8 cellular contexts compared by ENCODE assay signal in the genomic region with DNA sequence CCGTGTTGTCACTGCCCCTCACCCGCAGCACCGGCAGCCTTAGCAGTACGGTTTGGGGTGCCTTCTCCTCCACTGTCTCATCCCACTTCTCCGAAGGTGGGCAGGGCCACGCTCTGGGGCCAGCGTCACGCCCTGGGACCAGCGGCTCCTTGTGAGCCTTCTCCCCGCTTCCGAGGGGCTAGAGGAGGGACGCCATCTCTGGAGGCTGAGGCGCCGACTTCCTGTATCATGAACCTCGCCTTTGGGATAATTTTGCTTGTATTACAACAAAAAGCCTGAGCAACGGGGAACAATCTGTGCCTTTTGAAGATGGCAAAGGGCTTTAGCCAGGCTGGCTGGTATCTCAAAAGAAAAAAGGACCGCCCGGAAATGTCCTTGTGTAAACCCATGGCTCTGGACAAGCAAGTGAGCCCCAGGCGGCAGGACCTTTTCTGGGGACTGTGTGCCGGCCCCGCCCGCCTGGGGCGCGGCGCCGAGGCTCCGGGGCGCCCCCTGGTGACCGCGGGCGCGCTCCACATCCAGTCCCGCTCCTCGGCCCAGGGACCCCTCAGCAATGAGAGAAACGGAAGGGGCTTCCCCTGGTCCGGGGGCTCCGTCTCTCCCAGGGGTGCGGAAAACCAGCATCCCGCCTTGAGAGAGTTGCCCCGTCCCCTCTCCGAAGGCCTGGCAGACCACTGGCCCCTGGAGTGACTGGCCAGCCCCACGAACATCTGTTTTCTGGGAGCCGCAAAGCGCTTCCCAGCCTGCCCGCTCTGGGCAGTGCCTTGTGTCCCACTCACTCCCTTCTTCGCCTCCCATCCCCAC. TPM values are rescaled to one million over a fixed set of nuclear protein-coding genes. Genes with fewer than 3 reads are reported as not detected.
DNase-seq lines count a peak whose midpoint lies in the region; ATAC-seq and TF ChIP-seq lines count a peak whose summit lies in the region.

No MANE protein-coding gene starts in this region.

- no TSS peak for BruUV-seq in OCI-LY7 (replicated peaks; lab: Mats Ljungman, UMichigan)

- TF ChIP-seq POLR2A in stomach (IDR thresholded peaks at IDR 0.05) = no peak

- peak overlapping the region; percentile 78 for H3K4me2 ChIP-seq in OCI-LY7 (ENCODE audit: low read length)

- H2AFZ ChIP-seq in OCI-LY7 (ENCODE audit: low read length) = peak overlapping the region; percentile 99

- H3K4me1 Mint-ChIP-seq in naive B cell = peaks cover 12 to 27% (median 26%) of the 10 kb centered on the region in 3 donors

- no peaks in the 10 kb centered on the region for H3K79me2 ChIP-seq in OCI-LY7 (ENCODE audit: insufficient read depth, low read depth, low read length)

- H3K4me1 ChIP-seq in OCI-LY7 (ENCODE audit: insufficient read depth, low read length, poor library complexity, severe bottlenecking) (peaks cover 18% of the 10 kb centered on the region), stomach (peaks cover 61 to 72% (median 65%) of the 10 kb centered on the region in 4 donors)

- H3K36me3 Mint-ChIP-seq in naive B cell = no peaks in the 10 kb centered on the region

- H4K20me1 ChIP-seq in OCI-LY7 (ENCODE audit: insufficient read depth, low read length) = no peaks in the 10 kb centered on the region

- H3K9me2 ChIP-seq in OCI-LY7 (ENCODE audit: insufficient read depth, low read length) = no peaks in the 10 kb centered on the region

- ATAC-seq in GM18868 (IDR thresholded peaks at IDR 0.05; ENCODE audit: unreplicated experiment) (peak; percentile 56), HG03064 (IDR thresholded peaks at IDR 0.05; ENCODE audit: low read depth, unreplicated experiment) (peak; percentile 49), naive B cell (ENCODE audit: low read depth in 2 of 2) (peak; percentile 87 to 89)

- TF ChIP-seq CTCF in OCI-LY7 (conservative IDR thresholded peaks at IDR 0.05; ENCODE audit: low read length) = peak; percentile 92
- TF ChIP-seq CTCF in stomach (IDR thresholded peaks at IDR 0.05) = peak in 5 of 7 experiments; percentile 61 to 99 (median 94)

- peak overlapping the region in 3 of 6 donors; percentile 53 to 76 (median 56) for H3K27ac Mint-ChIP-seq in naive B cell

- H3K9me3 ChIP-seq in OCI-LY7 (ENCODE audit: low read length) (no peaks in the 10 kb centered on the region), stomach (no peaks in the 10 kb centered on the region)

- CTCF ChIA-PET in OCI-LY7 (lab: Charles Lee; ENCODE audit: unreplicated experiment) = no interaction called here

- H3K27me3 Mint-ChIP-seq in naive B cell = peaks cover 0 to 13% (median 4%) of the 10 kb centered on the region in 3 donors

- no peaks in the 10 kb centered on the region for H3K9me3 Mint-ChIP-seq in naive B cell

- H3K4me3 ChIP-seq in OCI-LY7 (ENCODE audit: low read depth, low read length, poor library complexity, severe bottlenecking) = peak overlapping the region; percentile 65
- peak overlapping the region; percentile 43 to 73 (median 58) for H3K4me3 ChIP-seq in stomach

- 2 to 5% (median 4%) methylated on average over 24 to 46 of the region's 46 CpGs for WGBS in stomach, 5 donors

- no peak for TF ChIP-seq EP300 in stomach (IDR thresholded peaks at IDR 0.05)

- H3K27ac ChIP-seq in OCI-LY7 (ENCODE audit: low read depth, low read length, poor library complexity, severe bottlenecking) (peak overlapping the region; percentile 3), stomach (peak overlapping the region; percentile 78 to 92 (median 89))

- DNase-seq in AG20443 (ENCODE audit: low spot score) (peak; percentile 91), OCI-LY7 (ENCODE audit: low spot score) (peak; percentile 80), activated T-helper 1 cell treated with Interleukin-2 at 50 U/mL for 16 hours (ENCODE audit: low read depth) (peak; percentile 51), fibroblast of gingiva (ENCODE audit: low read depth) (peak; percentile 56), naive B cell (peak; percentile 73), stomach (peak; percentile 82)

- H3K36me3 ChIP-seq in OCI-LY7 (ENCODE audit: insufficient read depth, low read length) (no peaks in the 10 kb centered on the region), stomach (peaks cover 9 to 46% (median 42%) of the 10 kb centered on the region in 4 donors)

- H3K4me3 Mint-ChIP-seq in naive B cell = peak overlapping the region; percentile 57 to 89 (median 78)

- POLR2A ChIA-PET in OCI-LY7 (lab: Charles Lee) = interaction anchor here (0.6 to 1.9 kb wide), 2 partner anchors 11 kb away, joined by 3 to 9 read pairs; no protein-coding TSS in a partner anchor

- H3K27me3 ChIP-seq in stomach = no peaks in the 10 kb centered on the region

- intact Hi-C loops in OCI-LY7 (cut with micrococcal nuclease; ENCODE audit: unreplicated experiment) = loop anchor here (1.0 kb wide), 1 partner anchor 43 kb away; no protein-coding TSS in a partner anchor
- intact Hi-C loops in stomach (cut with DNase I; ENCODE audit: low total_unique reads) = no loop called here

RNA-seq across cellular contexts. Expression of a gene that starts 3.8 kb away (rescaled TPM):
- total RNA-seq in OCI-LY7 (2014; rRNA removed; shearing (Covaris generic)) = 0.08 and 0.09 TPM in 2 replicates
- not detected in 2 replicates for total RNA-seq in OCI-LY7 (2022)
- polyA plus RNA-seq in naive B cell (ENCODE audit: low read depth in 6 of 6) = not detected
- 10 to 100 TPM in 4 of 5 donors, 1 to 10 TPM in 1; 9.8 to 72.9 (median 29.0) TPM for total RNA-seq in stomach
- polyA plus RNA-seq in stomach = 10 to 100 TPM; 24.4 to 65.1 (median 42.0) TPM

RNA-seq across cellular contexts. Expression of a gene that starts 15.2 kb away (rescaled TPM):
- total RNA-seq in OCI-LY7 (2014; rRNA removed; shearing (Covaris generic)) = 1.9 and 2.6 TPM in 2 replicates
- total RNA-seq in OCI-LY7 (2022) (2.7 and 5.3 TPM in 2 replicates), stomach (10 to 100 TPM in 4 of 5 donors, 1 to 10 TPM in 1; 7.8 to 74.5 (median 22.7) TPM)
- polyA plus RNA-seq in naive B cell (ENCODE audit: low read depth in 6 of 6) (under 1 TPM in 4 of 6 donors, not detected in 2; 0.06 to 0.60 (median 0.27) TPM), stomach (10 to 100 TPM in 2 of 3 donors, 1 to 10 TPM in 1; 7.8 to 13.7 (median 10.4) TPM)

RNA-seq across cellular contexts. Expression of a gene that starts 25.9 kb away (rescaled TPM):
- total RNA-seq in OCI-LY7 (2014; rRNA removed; shearing (Covaris generic)) = 46.6 and 50.6 TPM in 2 replicates
- total RNA-seq in OCI-LY7 (2022) = 33.3 and 36.6 TPM in 2 replicates
- 10 to 100 TPM; 52.9 to 73.2 (median 61.9) TPM for polyA plus RNA-seq in naive B cell (ENCODE audit: low read depth in 6 of 6)
- 10 to 100 TPM in 3 of 5 donors, 1 to 10 TPM in 1, under 1 TPM in 1; 0.58 to 39.8 (median 13.4) TPM for total RNA-seq in stomach
- polyA plus RNA-seq in stomach = 10 to 100 TPM; 12.1 to 23.5 (median 20.2) TPM

Comparison
In these comparisons a context has a peak if more than half of its experiments do, and no peak if none do; other contexts are left out.
1. Peak in every context shown above with its lines: DNase-seq, ATAC-seq, H3K4me3 ChIP-seq and H3K27ac ChIP-seq.
2. RNA of a gene that starts 3.8 kb away (total RNA-seq): 9.8 to 72.9 TPM in stomach; 0.08 to 0.09 TPM in OCI-LY7; every median in the first group is over 4 times any median in the second.